8 cellular contexts compared by ENCODE assay signal in the genomic region with DNA sequence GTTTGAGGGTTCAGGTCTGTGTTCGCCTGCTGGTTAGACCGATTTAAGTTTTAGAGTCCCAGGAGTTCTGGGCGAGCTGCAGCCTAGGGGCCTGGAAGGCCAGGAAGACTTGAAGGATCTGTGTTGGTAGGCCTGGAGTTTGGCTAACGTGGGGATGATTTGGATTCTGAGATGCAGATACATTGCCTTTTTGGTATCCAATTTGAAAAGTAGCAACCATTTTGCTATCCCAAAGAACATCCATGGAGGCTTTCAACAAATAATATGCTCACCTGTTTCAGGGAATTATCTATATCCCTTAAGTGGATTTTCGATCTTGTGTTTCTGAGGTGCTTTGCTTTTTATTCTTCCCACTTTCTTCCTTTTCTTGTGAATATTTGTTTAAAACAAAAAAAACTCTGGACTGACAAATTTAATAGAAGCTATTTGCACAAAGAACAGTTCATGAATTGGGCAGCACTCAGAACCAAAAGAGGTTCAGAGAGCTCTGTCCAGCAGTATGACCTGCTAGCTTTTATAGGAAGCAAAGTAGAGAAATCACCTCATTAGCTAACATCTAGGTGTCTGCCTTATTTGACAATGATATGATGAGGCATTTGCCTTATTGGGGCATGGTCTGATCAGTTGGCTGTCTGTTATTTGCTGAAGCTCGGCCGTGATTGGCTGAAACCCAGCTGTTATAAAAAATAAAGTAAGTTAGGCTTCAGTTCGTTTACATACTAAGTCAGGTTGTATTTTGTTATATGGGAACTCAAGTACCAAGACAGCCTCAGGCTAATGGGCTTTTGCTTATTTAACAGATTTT. TPM values are rescaled to one million over a fixed set of nuclear protein-coding genes. Genes with fewer than 3 reads are reported as not detected.
DNase-seq lines count a peak whose midpoint lies in the region; ATAC-seq, FAIRE-seq and TF ChIP-seq lines count a peak whose summit lies in the region.

No MANE protein-coding gene starts in this region.

- SMC1A ChIA-PET in GM12878 (lab: Charles Lee; ENCODE audit: uncharacterized antibody, unreplicated experiment) = interaction anchor here (1.0 to 8.7 kb wide), 9 partner anchors 10 to 210 kb away, joined by 3 to 86 read pairs (median 5); no protein-coding TSS in a partner anchor

- peaks cover 44% of the 10 kb centered on the region for H3K79me2 ChIP-seq in GM12878 (ENCODE audit: control insufficient read depth, insufficient read depth, low read length)

- CTCF ChIA-PET in GM12878 (lab: Yijun Ruan, JAX) = interaction anchor here (0.7 to 9.7 kb wide), 12 partner anchors 11 to 342 kb away, joined by 3 to 178 read pairs (median 3); a partner anchor contains a TSS

- H3K4me3 Mint-ChIP-seq in memory B cell = peak overlapping the region; percentile 94

- no peaks in the 10 kb centered on the region for H3K9me3 Mint-ChIP-seq in memory B cell

- H3K4me1 ChIP-seq in right atrium auricular region (peaks cover 0 to 42% of the 10 kb centered on the region in 2 donors), GM12878 (ENCODE audit: control insufficient read depth, insufficient read depth, low read length) (no peaks in the 10 kb centered on the region)

- H3K4me3 ChIP-seq in right atrium auricular region (peak overlapping the region; percentile 74 to 94), GM12878 (peak overlapping the region; percentile 81)

- TF ChIP-seq RAD21 in GM12878 (IDR thresholded peaks at IDR 0.05; ENCODE audit: insufficient read depth, low read depth, low read length) = no peak

- H3K9me3 ChIP-seq in right atrium auricular region = no peaks in the 10 kb centered on the region
- no peaks in the 10 kb centered on the region; the same call in 2 of the 3 replicates for H3K9me3 ChIP-seq in GM12878 (replicated peaks; ENCODE audit: control insufficient read depth, insufficient read depth, low read length)

- RAD21 ChIA-PET in GM12878 (lab: Charles Lee; ENCODE audit: unreplicated experiment) = interaction anchor here (1.0 to 2.8 kb wide), 7 partner anchors 70 to 362 kb away, joined by 3 to 11 read pairs (median 4); a partner anchor contains a TSS

- H3K27ac ChIP-seq in right atrium auricular region (peak overlapping the region; percentile 82 to 96), GM12878 (ENCODE audit: control insufficient read depth, insufficient read depth) (peak overlapping the region; percentile 79)

- FAIRE-seq in GM12878 (lab: Jason Lieb, UNC) = no peak

- H4K20me1 ChIP-seq in GM12878 (ENCODE audit: control insufficient read depth, insufficient read depth) = no peaks in the 10 kb centered on the region

- in situ Hi-C loops in GM12878 (cut with MboI) = loop anchor here (5.0 kb wide), 1 partner anchor 72 kb away; no protein-coding TSS in a partner anchor

- TF ChIP-seq EP300 in GM12878 (IDR thresholded peaks at IDR 0.05; ENCODE audit: borderline replicate concordance in 1 of 2, control insufficient read depth in 1 of 2, low read depth in 2 of 2, low read length in 2 of 2) = no peak

- no peak for TF ChIP-seq POLR2A in GM12878 (IDR thresholded peaks at IDR 0.05; ENCODE audit: low read depth, low read length)

- H3K27ac Mint-ChIP-seq in memory B cell = peak overlapping the region; percentile 93

- peaks cover 27% of the 10 kb centered on the region for H3K4me1 Mint-ChIP-seq in memory B cell

- peaks cover 26% of the 10 kb centered on the region for H3K36me3 Mint-ChIP-seq in memory B cell

- peak overlapping the region; percentile 90 for H3K4me2 ChIP-seq in GM12878 (ENCODE audit: control insufficient read depth, insufficient read depth)

- DNase-seq in right atrium auricular region (ENCODE audit: low spot score) (no peak), cardiac septum (ENCODE audit: low spot score) (no peak), GM12878 (ENCODE audit: low read depth, low spot score) (no peak), memory B cell (ENCODE audit: low spot score in 2 of 2) (no peak), NOMO-1 (lab: John Stamatoyannopoulos, UW; ENCODE audit: unreplicated experiment in 2 of 2) (no peak), HuH-7 (ENCODE audit: low spot score) (no peak)

- H3K27me3 Mint-ChIP-seq in memory B cell = no peaks in the 10 kb centered on the region

- 37% methylated on average over 8 of the region's 8 CpGs for WGBS in GM12878 (ENCODE audit: insufficient coverage, insufficient replicate concordance, low lambda C conversion rate, missing lambda C conversion rate)

- peak overlapping the region; percentile 89 for H2AFZ ChIP-seq in GM12878 (ENCODE audit: control insufficient read depth, low read depth, low read length)

- peak overlapping the region; percentile 88 for H3K9ac ChIP-seq in GM12878 (ENCODE audit: control insufficient read depth, insufficient read depth, low read length)

- no peak for ATAC-seq in GM12878
- ATAC-seq in memory B cell (ENCODE audit: low read depth) = no peak
- ATAC-seq in GM18858 (IDR thresholded peaks at IDR 0.05; ENCODE audit: unreplicated experiment) = no peak
- ATAC-seq in HG03442 (IDR thresholded peaks at IDR 0.05; ENCODE audit: unreplicated experiment) = no peak

- POLR2A ChIA-PET in GM12878 (lab: Charles Lee) = interaction anchor here (0.7 to 3.0 kb wide), 11 partner anchors 11 to 511 kb away, joined by 3 to 14 read pairs (median 3); a partner anchor contains a TSS

- no peaks in the 10 kb centered on the region for H3K27me3 ChIP-seq in right atrium auricular region
- no peaks in the 10 kb centered on the region for H3K27me3 ChIP-seq in GM12878 (replicated peaks in 1 of 2; ENCODE audit: control insufficient read depth in 2 of 2, insufficient read depth in 2 of 2, low read length in 1 of 2)

- intact Hi-C loops in cardiac septum (cut with DNase I) = loop anchor here (10.0 kb wide), 1 partner anchor 165 kb away; a partner anchor contains a TSS
- intact Hi-C loops in GM12878 (cut with micrococcal nuclease; ENCODE audit: unreplicated experiment) = loop anchor here (5.0 to 10.0 kb wide), 2 partner anchors 127 to 165 kb away; a partner anchor contains a TSS

- no peak for TF ChIP-seq CTCF in right atrium auricular region (IDR thresholded peaks at IDR 0.05)
- no peak for TF ChIP-seq CTCF in GM12878 (IDR thresholded peaks at IDR 0.05 in 2 of 3, conservative IDR thresholded peaks at IDR 0.05 in 1 of 3; ENCODE audit: control insufficient read depth in 2 of 3, extremely low read depth in 1 of 3, insufficient read depth in 1 of 3, low read depth in 3 of 3, low read length in 3 of 3)

- H3K36me3 ChIP-seq in right atrium auricular region (peaks cover 10% of the 10 kb centered on the region), GM12878 (ENCODE audit: control insufficient read depth in 2 of 2, insufficient read depth in 2 of 2, low read length in 1 of 2) (no peaks in the 10 kb centered on the region; a peak in 2 of 4 replicates)

- BruUV-seq in GM12878 (replicated peaks; lab: Mats Ljungman, UMichigan) = TSS peak; percentile 95

RNA-seq across cellular contexts. Expression of a gene that starts 0.7 kb away (rescaled TPM):
- 10 to 100 TPM in 1 of 2 donors, 1 to 10 TPM in 1; 8.8 to 13.3 TPM for total RNA-seq in right atrium auricular region
- 7.8 TPM for total RNA-seq in cardiac septum
- total RNA-seq in GM12878 (2013; cell fraction: nucleolus; rRNA removed) = 50.0 and 52.4 TPM in 2 replicates
- total RNA-seq in GM12878 (2014; rRNA removed) = 18.0 and 18.4 TPM in 2 replicates
- 17.5 and 18.5 TPM in 2 replicates for total RNA-seq in GM12878 (2014; rRNA removed; fragmentation: Illumina TruSeq; extraction: Trizol)
- 19.5 and 19.8 TPM in 2 replicates for total RNA-seq in GM12878 (2021)
- polyA plus RNA-seq in GM12878 (2011; ENCODE audit: low read depth) = 9.8 TPM
- polyA plus RNA-seq in GM12878 (2011; rRNA removed) = 21.8 and 25.0 TPM in 2 replicates
- 11.8 and 15.8 TPM in 2 replicates for polyA plus RNA-seq in GM12878 (2011; cell fraction: cytosol; rRNA removed)
- polyA plus RNA-seq in GM12878 (2011; cell fraction: nucleus; rRNA removed) = 18.2 and 22.9 TPM in 2 replicates
- polyA plus RNA-seq in GM12878 (2012) = 14.6 and 21.3 TPM in 2 replicates
- 20.4 and 20.8 TPM in 2 replicates for polyA plus RNA-seq in GM12878 (2014; fragmentation: Illumina TruSeq; extraction: Trizol)
- 1 to 10 TPM; 4.8 to 6.0 TPM for polyA plus RNA-seq in GM12878 (2014; fragmentation: Nextera tagmentation; extraction: Ambion mirVana)
- 14.2 and 15.5 TPM in 2 replicates for polyA plus RNA-seq in GM12878 (2014; rRNA removed)
- 10 to 100 TPM; 16.5 to 19.4 TPM for polyA plus RNA-seq in GM12878 (2016; fragmentation: Nextera tagmentation; extraction: Ambion mirVana)
- 17.6 and 21.9 TPM in 2 replicates for polyA minus RNA-seq in GM12878 (2011; rRNA and poly(A)+ RNA removed)
- polyA minus RNA-seq in GM12878 (2011; cell fraction: cytosol; rRNA and poly(A)+ RNA removed) = 8.0 and 8.2 TPM in 2 replicates
- polyA minus RNA-seq in GM12878 (2011; cell fraction: nucleus; rRNA and poly(A)+ RNA removed) = 13.1 and 23.3 TPM in 2 replicates

RNA-seq across cellular contexts. Expression of a gene that starts 9.4 kb away (rescaled TPM):
- total RNA-seq in right atrium auricular region (not detected), cardiac septum (not detected), GM12878 (2014; rRNA removed) (not detected in 2 replicates), GM12878 (2014; rRNA removed; fragmentation: Illumina TruSeq; extraction: Trizol) (0.18 TPM in 1 of 2 replicates, not detected in the other), GM12878 (2021) (not detected in 2 replicates)
- total RNA-seq in GM12878 (2013; cell fraction: nucleolus; rRNA removed) = not detected in 2 replicates
- polyA plus RNA-seq in GM12878 (2011; ENCODE audit: low read depth) = not detected
- polyA plus RNA-seq in GM12878 (2011; rRNA removed) (not detected in 2 replicates), GM12878 (2014; fragmentation: Illumina TruSeq; extraction: Trizol) (0.06 TPM in 1 of 2 replicates, not detected in the other), GM12878 (2014; fragmentation: Nextera tagmentation; extraction: Ambion mirVana) (not detected), GM12878 (2014; rRNA removed) (0.06 and 0.20 TPM in 2 replicates), GM12878 (2016; fragmentation: Nextera tagmentation; extraction: Ambion mirVana) (under 1 TPM in 1 of 2 experiments, not detected in 1; 0.11 TPM)
- not detected in 2 replicates for polyA plus RNA-seq in GM12878 (2011; cell fraction: cytosol; rRNA removed)
- polyA plus RNA-seq in GM12878 (2011; cell fraction: nucleus; rRNA removed) = not detected in 2 replicates
- 0.20 and 0.28 TPM in 2 replicates for polyA plus RNA-seq in GM12878 (2012)
- not detected in 2 replicates for polyA minus RNA-seq in GM12878 (2011; rRNA and poly(A)+ RNA removed)
- polyA minus RNA-seq in GM12878 (2011; cell fraction: cytosol; rRNA and poly(A)+ RNA removed) = not detected in 2 replicates
- not detected in 2 replicates for polyA minus RNA-seq in GM12878 (2011; cell fraction: nucleus; rRNA and poly(A)+ RNA removed)

RNA-seq across cellular contexts. Expression of a gene that starts 43.2 kb away (rescaled TPM):
- total RNA-seq in right atrium auricular region (under 1 TPM in 1 of 2 donors, not detected in 1; 0.43 TPM), cardiac septum (not detected), GM12878 (2014; rRNA removed) (0.22 and 0.34 TPM in 2 replicates), GM12878 (2014; rRNA removed; fragmentation: Illumina TruSeq; extraction: Trizol) (not detected in 2 replicates), GM12878 (2021) (0.21 TPM in 1 of 2 replicates, not detected in the other)
- total RNA-seq in GM12878 (2013; cell fraction: nucleolus; rRNA removed) = 0.54 and 1.2 TPM in 2 replicates
- not detected for polyA plus RNA-seq in GM12878 (2011; ENCODE audit: low read depth)
- polyA plus RNA-seq in GM12878 (2011; rRNA removed) (0.05 TPM in 1 of 2 replicates, not detected in the other), GM12878 (2014; fragmentation: Illumina TruSeq; extraction: Trizol) (0.12 and 0.62 TPM in 2 replicates), GM12878 (2014; fragmentation: Nextera tagmentation; extraction: Ambion mirVana) (not detected), GM12878 (2014; rRNA removed) (not detected in 2 replicates), GM12878 (2016; fragmentation: Nextera tagmentation; extraction: Ambion mirVana) (under 1 TPM; 0.15 to 0.26 TPM)
- not detected in 2 replicates for polyA plus RNA-seq in GM12878 (2011; cell fraction: cytosol; rRNA removed)
- 0.13 TPM in 1 of 2 replicates, not detected in the other for polyA plus RNA-seq in GM12878 (2011; cell fraction: nucleus; rRNA removed)
- 0.18 TPM in 1 of 2 replicates, not detected in the other for polyA plus RNA-seq in GM12878 (2012)
- 1.7 and 2.3 TPM in 2 replicates for polyA minus RNA-seq in GM12878 (2011; rRNA and poly(A)+ RNA removed)
- polyA minus RNA-seq in GM12878 (2011; cell fraction: cytosol; rRNA and poly(A)+ RNA removed) = not detected in 2 replicates
- polyA minus RNA-seq in GM12878 (2011; cell fraction: nucleus; rRNA and poly(A)+ RNA removed) = 0.57 and 0.73 TPM in 2 replicates

RNA-seq across cellular contexts. Expression of a gene that starts 55.8 kb away (rescaled TPM):
- 10 to 100 TPM; 11.3 to 46.5 TPM for total RNA-seq in right atrium auricular region
- total RNA-seq in cardiac septum = 114 TPM
- total RNA-seq in GM12878 (2013; cell fraction: nucleolus; rRNA removed) = not detected in 2 replicates
- total RNA-seq in GM12878 (2014; rRNA removed) = 0.28 and 0.54 TPM in 2 replicates
- total RNA-seq in GM12878 (2014; rRNA removed; fragmentation: Illumina TruSeq; extraction: Trizol) = 0.18 and 0.46 TPM in 2 replicates
- total RNA-seq in GM12878 (2021) = 0.64 and 1.1 TPM in 2 replicates
- polyA plus RNA-seq in GM12878 (2011; ENCODE audit: low read depth) = 0.47 TPM
- polyA plus RNA-seq in GM12878 (2011; rRNA removed) = not detected in 2 replicates
- 0.08 and 0.13 TPM in 2 replicates for polyA plus RNA-seq in GM12878 (2011; cell fraction: cytosol; rRNA removed)
- polyA plus RNA-seq in GM12878 (2011; cell fraction: nucleus; rRNA removed) = not detected in 2 replicates
- polyA plus RNA-seq in GM12878 (2012) = not detected in 2 replicates
- polyA plus RNA-seq in GM12878 (2014; fragmentation: Illumina TruSeq; extraction: Trizol) = 0.29 and 0.40 TPM in 2 replicates
- not detected for polyA plus RNA-seq in GM12878 (2014; fragmentation: Nextera tagmentation; extraction: Ambion mirVana)
- polyA plus RNA-seq in GM12878 (2014; rRNA removed) = 0.25 and 0.44 TPM in 2 replicates
- not detected for polyA plus RNA-seq in GM12878 (2016; fragmentation: Nextera tagmentation; extraction: Ambion mirVana)
- polyA minus RNA-seq in GM12878 (2011; rRNA and poly(A)+ RNA removed) = not detected in 2 replicates
- not detected in 2 replicates for polyA minus RNA-seq in GM12878 (2011; cell fraction: cytosol; rRNA and poly(A)+ RNA removed)
- not detected in 2 replicates for polyA minus RNA-seq in GM12878 (2011; cell fraction: nucleus; rRNA and poly(A)+ RNA removed)
